Comparison of ENCODE assay signal across 15 cellular contexts in genomic region chr12:65941388-65941787, GRCh38.
DNase-seq lines count a peak whose midpoint lies in the region; ATAC-seq, FAIRE-seq and TF ChIP-seq lines count a peak whose summit lies in the region.
"Had no signal": no experiment of that assay in that cellular context is flagged by ENCODE, and none has a peak within 500 bp of the region (broad histone marks: within the 10 kb centered on the region; RNA-seq: fewer than 3 reads in every experiment).

No MANE protein-coding gene starts in this region.

- peak; percentile 78 for DNase-seq in GM04504 (ENCODE audit: low read depth)
- peak; percentile 85 for DNase-seq in fibroblast of pulmonary artery (ENCODE audit: low read depth)
- peak; percentile 78 for DNase-seq in skeletal muscle cell (ENCODE audit: low read depth)
- no peak for DNase-seq in NOMO-1 treated with DMSO at 0.1 percent for 48 hours (lab: John Stamatoyannopoulos, UW; ENCODE audit: unreplicated experiment)
- DNase-seq in NCI-H128 (lab: John Stamatoyannopoulos, UW; ENCODE audit: unreplicated experiment): no peak
- no peak for DNase-seq in inferior parietal cortex (ENCODE audit: extremely low spot score)
- DNase-seq: activated B cell treated with CpG ODN at 0.5 μM for 24 hours; activated T-cell treated with anti-CD3 and anti-CD28 coated beads, Interleukin-2, amount 50 U/mL, for 72 hours; DND-41; glutamatergic neuron; NCI-H1048; SIG-M5 had no signal

- no peak for ATAC-seq in GM19395 (IDR thresholded peaks at IDR 0.05; ENCODE audit: unreplicated experiment)
- ATAC-seq: activated T-cell treated with anti-CD3 and anti-CD28 coated beads, Interleukin-2, amount 50 U/mL, for 72 hours had no signal

- no peak for TF ChIP-seq CTCF in fibroblast of pulmonary artery (IDR thresholded peaks at IDR 0.05; ENCODE audit: low read length, missing control alignments)

- H3K4me3 ChIP-seq in fibroblast of pulmonary artery (replicated peaks; ENCODE audit: low read depth, low read length) (peak overlapping the region; percentile 9), skeletal muscle cell (ENCODE audit: low read depth, low read length) (no peak overlapping the region)
- H3K4me3 ChIP-seq: suprapubic skin had no signal

- FAIRE-seq in TTC549 (lab: Jason Lieb, UNC): peak; percentile 40

Comparison
In these comparisons a context has a peak if more than half of its experiments do, and no peak if none do; other contexts are left out.
1. DNase-seq: peak in GM04504 (single experiment), fibroblast of pulmonary artery (single experiment) and skeletal muscle cell (single experiment); none in NOMO-1 treated with DMSO at 0.1 percent for 48 hours (single experiment), NCI-H128 (single experiment) and inferior parietal cortex (single experiment).